8 cellular contexts compared by ENCODE assay signal in the genomic region with DNA sequence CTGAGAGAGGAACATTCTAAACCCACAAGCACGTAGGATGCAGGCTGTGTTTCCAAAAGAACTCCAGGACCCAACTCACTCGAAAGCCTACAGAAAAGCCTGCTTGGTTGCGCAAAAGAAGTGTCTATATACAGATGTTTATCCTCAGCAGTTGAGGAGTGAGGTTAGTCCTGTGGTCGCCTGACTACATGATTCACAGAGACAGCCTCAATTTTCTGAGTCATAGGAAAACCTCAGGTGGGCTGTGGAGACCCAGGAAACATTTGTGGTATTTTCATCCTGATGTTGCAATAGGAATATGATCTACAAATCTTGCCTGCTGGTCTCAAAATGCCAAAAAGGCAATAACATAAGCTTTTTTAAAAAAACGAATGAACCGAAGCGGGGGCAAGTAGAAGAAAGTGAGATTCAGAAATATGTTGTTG.
DNase-seq lines count a peak whose midpoint lies in the region; ATAC-seq and TF ChIP-seq lines count a peak whose summit lies in the region.

No MANE protein-coding gene starts in this region.

- DNase-seq in HK-2 (ENCODE audit: unreplicated experiment) (peak; percentile 25), adipocyte (ENCODE audit: low read depth) (peak; percentile 90), testis (no peak), ascending aorta (ENCODE audit: low spot score in 2 of 2) (no peak), medulla oblongata (ENCODE audit: extremely low spot score) (no peak)
- no peak for DNase-seq in activated effector memory CD4-positive, alpha-beta T cell treated with Interleukin-2 at 50 U/mL for 16 hours

- no peak for TF ChIP-seq CTCF in testis (IDR thresholded peaks at IDR 0.05)
- no peak for TF ChIP-seq CTCF in ascending aorta (IDR thresholded peaks at IDR 0.05)

- no peaks in the 10 kb centered on the region for H3K27me3 ChIP-seq in adipocyte (replicated peaks; ENCODE audit: control insufficient read depth, insufficient read depth, low read length)
- no peaks in the 10 kb centered on the region for H3K27me3 ChIP-seq in rectal smooth muscle tissue (ENCODE audit: control insufficient read depth, insufficient read depth, low read length)
- no peaks in the 10 kb centered on the region for H3K27me3 ChIP-seq in testis
- no peaks in the 10 kb centered on the region for H3K27me3 ChIP-seq in ascending aorta

- peak; percentile 58 for ATAC-seq in GM18868 (IDR thresholded peaks at IDR 0.05; ENCODE audit: unreplicated experiment)

- H3K9ac ChIP-seq in adipocyte (ENCODE audit: low read length): peak overlapping the region; percentile 41
- no peak overlapping the region for H3K9ac ChIP-seq in rectal smooth muscle tissue (ENCODE audit: low read length)

- 65 to 72% methylated on average over 7 of the region's 7 CpGs for WGBS in testis, 2 donors

- H3K4me1 ChIP-seq in adipocyte (ENCODE audit: control insufficient read depth, insufficient read depth, low read length) (peaks cover 25% of the 10 kb centered on the region), rectal smooth muscle tissue (ENCODE audit: control insufficient read depth, insufficient read depth, low read length) (peaks cover 1% of the 10 kb centered on the region), testis (no peaks in the 10 kb centered on the region), ascending aorta (peaks cover 0 to 6% of the 10 kb centered on the region in 2 donors)

- H3K9me3 ChIP-seq in adipocyte (ENCODE audit: control insufficient read depth, low read length) (no peaks in the 10 kb centered on the region), testis (no peaks in the 10 kb centered on the region), ascending aorta (no peaks in the 10 kb centered on the region)

- no peak for TF ChIP-seq POLR2A in testis (IDR thresholded peaks at IDR 0.05)

- H3K27ac ChIP-seq in rectal smooth muscle tissue (ENCODE audit: low read depth, low read length): peak overlapping the region; percentile 44
- no peak overlapping the region for H3K27ac ChIP-seq in testis
- peak overlapping the region in 1 of 2 donors; percentile 3 for H3K27ac ChIP-seq in ascending aorta

- H3K4me3 ChIP-seq in adipocyte (ENCODE audit: low read length): peak overlapping the region; percentile 51
- H3K4me3 ChIP-seq in rectal smooth muscle tissue (ENCODE audit: low read length): no peak overlapping the region
- H3K4me3 ChIP-seq in testis: no peak overlapping the region
- peak overlapping the region in 1 of 2 donors; percentile 37 for H3K4me3 ChIP-seq in ascending aorta

- H3K36me3 ChIP-seq in adipocyte (ENCODE audit: control insufficient read depth, insufficient read depth, low read length, severe bottlenecking) (no peaks in the 10 kb centered on the region), rectal smooth muscle tissue (ENCODE audit: control insufficient read depth, insufficient read depth, low read length) (no peaks in the 10 kb centered on the region), testis (ENCODE audit: low read depth, missing control alignments) (no peaks in the 10 kb centered on the region), ascending aorta (no peaks in the 10 kb centered on the region)

- intact Hi-C loops in testis (cut with DNase I; ENCODE audit: low total_unique reads): no loop called here
- intact Hi-C loops in ascending aorta (cut with DNase I): no loop called here

Comparison
In these comparisons a context has a peak if more than half of its experiments do, and no peak if none do; other contexts are left out.
1. DNase-seq: peak in HK-2 (single experiment) and adipocyte (single experiment); none in testis (single experiment), ascending aorta (0 of 2), activated effector memory CD4-positive, alpha-beta T cell treated with Interleukin-2 at 50 U/mL for 16 hours (single experiment) and medulla oblongata (single experiment).